ENCODE assay signal across 10 cellular contexts in genomic region chrX:55026840-55027239, GRCh38. TPM values are rescaled to one million over a fixed set of nuclear protein-coding genes. Genes with fewer than 3 reads are reported as not detected.
"Had no signal": no experiment of that assay in that cellular context is flagged by ENCODE, and none has a peak within 500 bp of the region (broad histone marks: within the 10 kb centered on the region; RNA-seq: fewer than 3 reads in every experiment).

No MANE protein-coding gene starts in this region.

- H3K9ac ChIP-seq: GM23248 had no signal

- H3K27ac Mint-ChIP-seq: HFFc6 had no signal

- H2AFZ ChIP-seq: GM23248 had no signal

- H3K4me3 Mint-ChIP-seq: HFFc6 had no signal

- H3K27ac ChIP-seq: GM23248 had no signal

- H3K9me3 ChIP-seq: HAP-1 had no signal

- ATAC-seq: HCT116 had no signal

- H3K4me3 ChIP-seq: GM23248, HAP-1 had no signal

- H3K4me1 ChIP-seq: HAP-1 had no signal

- DNase-seq: GOT3, H7, HFFc6, KBM-7 had no signal

- H3K36me3 ChIP-seq: HAP-1 had no signal

- H3K9me3 Mint-ChIP-seq: HFFc6 had no signal

RNA-seq across cellular contexts. Expression of gene ALAS2, which starts 3.9 kb away (rescaled TPM):
- total RNA-seq: GM23248, H4, H7, HFFc6, HT-29, IMR-90 had no signal

RNA-seq across cellular contexts. Expression of gene PFKFB1, which starts 32.9 kb away (rescaled TPM):
- total RNA-seq: GM23248, H4, HFFc6, HT-29 had no signal

RNA-seq across cellular contexts. Expression of gene PAGE2B, which starts 48.0 kb away (rescaled TPM):
- total RNA-seq: GM23248, H4, H7, HFFc6, HT-29, IMR-90 had no signal
